ENCODE assay signal across 11 cellular contexts in the genomic region with DNA sequence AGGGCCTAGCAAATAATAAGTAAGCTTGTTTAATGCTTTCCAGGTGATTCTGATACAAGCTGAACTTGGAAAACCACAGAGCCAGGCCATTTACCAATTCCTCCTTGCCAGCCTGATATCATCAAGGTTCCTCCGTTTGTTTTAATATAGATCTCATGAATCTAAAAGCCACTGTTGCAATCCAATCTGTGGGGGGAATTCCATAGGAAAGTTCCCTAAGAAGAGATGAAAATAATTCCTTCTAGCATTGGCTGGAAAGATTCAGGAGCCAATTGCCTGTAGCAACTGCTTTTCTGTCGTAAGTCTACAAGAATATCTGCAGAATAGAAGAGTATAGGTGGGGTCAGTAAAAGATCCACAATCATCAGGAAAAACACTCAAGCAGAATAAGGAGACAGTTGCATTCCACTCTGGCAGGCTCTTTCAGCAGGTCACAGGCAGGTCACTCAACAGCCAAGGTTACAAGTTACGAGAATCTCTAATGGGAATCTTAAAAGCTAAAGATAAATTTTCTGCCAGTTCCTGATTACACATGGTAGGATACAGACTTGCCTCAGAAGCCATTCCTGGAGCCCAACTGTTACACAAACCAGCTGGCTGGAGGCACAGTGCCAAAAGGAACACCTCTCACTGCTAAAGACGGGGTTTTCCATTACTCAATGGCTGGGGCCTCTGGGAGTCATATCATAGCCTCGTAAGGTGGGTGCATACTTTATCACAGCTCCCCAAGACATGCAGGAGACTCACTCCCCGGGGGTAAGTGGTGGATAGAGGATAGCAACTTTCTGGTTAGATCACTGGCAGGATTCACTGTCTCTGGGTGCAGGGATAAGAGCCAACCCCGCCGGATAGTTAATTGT. TPM values are rescaled to one million over a fixed set of nuclear protein-coding genes. Genes with fewer than 3 reads are reported as not detected.
DNase-seq lines count a peak whose midpoint lies in the region; ATAC-seq and TF ChIP-seq lines count a peak whose summit lies in the region.
"Had no signal": no experiment of that assay in that cellular context is flagged by ENCODE, and none has a peak within 500 bp of the region (broad histone marks: within the 10 kb centered on the region; RNA-seq: fewer than 3 reads in every experiment).

No MANE protein-coding gene starts in this region.

- ATAC-seq in GM19463 (IDR thresholded peaks at IDR 0.05; ENCODE audit: unreplicated experiment), result no peak
- ATAC-seq: effector memory CD8-positive, alpha-beta T cell had no signal

- H3K9me3 ChIP-seq in uterus, result no peaks in the 10 kb centered on the region

- intact Hi-C loops in dorsolateral prefrontal cortex (cut with DNase I) (no loop called here), uterus (cut with DNase I; ENCODE audit: low total_unique reads) (no loop called here)

- DNase-seq in NCI-H2227 treated with DMSO at 0.1 percent for 48 hours (lab: John Stamatoyannopoulos, UW) (peak; percentile 26), NCI-H2227 (lab: John Stamatoyannopoulos, UW; ENCODE audit: unreplicated experiment) (no peak), dorsolateral prefrontal cortex (peak in 7 of 10 donors; percentile 28 to 67 (median 52)), lung microvascular endothelial cell (ENCODE audit: low read depth in 2 of 2) (peak; percentile 28 to 95), uterus (peak; percentile 81 to 86), NCI-H1417 (lab: John Stamatoyannopoulos, UW) (no peak), midbrain (lab: John Stamatoyannopoulos, UW) (no peak)
- DNase-seq: effector memory CD8-positive, alpha-beta T cell; stimulated activated CD4-positive, alpha-beta T cell treated with anti-CD3 and anti-CD28 coated beads, Interleukin-1b, Interleukin-23, amount 100 ng/mL, for 48 hours had no signal

- no peak for TF ChIP-seq POLR2A in uterus (IDR thresholded peaks at IDR 0.05)

- H3K4me3 ChIP-seq in dorsolateral prefrontal cortex (peak overlapping the region in 1 of 59 donors; percentile 7), uterus (no peak overlapping the region)

- H3K36me3 ChIP-seq in uterus, result no peaks in the 10 kb centered on the region

- H3K27me3 ChIP-seq in dorsolateral prefrontal cortex (no peaks in the 10 kb centered on the region), uterus (no peaks in the 10 kb centered on the region)

- TF ChIP-seq CTCF in dorsolateral prefrontal cortex (IDR thresholded peaks at IDR 0.05 in 54 of 56, conservative IDR thresholded peaks at IDR 0.05 in 2 of 56; ENCODE audit: low read depth in 1 of 56, partially characterized antibody in 56 of 56) (no peak), uterus (IDR thresholded peaks at IDR 0.05) (no peak)

- H3K27ac ChIP-seq in dorsolateral prefrontal cortex, result peak overlapping the region in 8 of 59 donors; percentile 4 to 64 (median 26)
- H3K27ac ChIP-seq in uterus, result peak overlapping the region; percentile 6 to 57
- H3K27ac ChIP-seq: VCaP had no signal

- no peaks in the 10 kb centered on the region for H3K4me1 ChIP-seq in uterus

RNA-seq across cellular contexts. Expression of a gene that starts 43.6 kb away (rescaled TPM):
- 10 to 100 TPM; 10.5 to 41.6 (median 21.8) TPM for total RNA-seq in dorsolateral prefrontal cortex
- 9.2 and 15.9 TPM in 2 replicates for total RNA-seq in lung microvascular endothelial cell
- 10 to 100 TPM in 3 of 4 donors, 1 to 10 TPM in 1; 7.6 to 25.3 (median 15.1) TPM for total RNA-seq in uterus

RNA-seq across cellular contexts. Expression of a gene that starts 44.0 kb away (rescaled TPM):
- total RNA-seq in dorsolateral prefrontal cortex (100 to 1,000 TPM in 96 of 120 experiments, 10 to 100 TPM in 24; 79.5 to 165 (median 110) TPM), lung microvascular endothelial cell (73.0 and 78.9 TPM in 2 replicates), uterus (100 to 1,000 TPM in 1 of 4 donors, 10 to 100 TPM in 3; 38.9 to 172 (median 70.7) TPM)

Comparison
In these comparisons a context has a peak if more than half of its experiments do, and no peak if none do; other contexts are left out.
1. DNase-seq: peak in NCI-H2227 treated with DMSO at 0.1 percent for 48 hours (single experiment), dorsolateral prefrontal cortex (7 of 10), lung microvascular endothelial cell (2 of 2) and uterus (2 of 2); none in NCI-H2227 (single experiment), NCI-H1417 (0 of 3) and midbrain (single experiment).